Comparison of ENCODE assay signal across 7 cellular contexts in the genomic region with DNA sequence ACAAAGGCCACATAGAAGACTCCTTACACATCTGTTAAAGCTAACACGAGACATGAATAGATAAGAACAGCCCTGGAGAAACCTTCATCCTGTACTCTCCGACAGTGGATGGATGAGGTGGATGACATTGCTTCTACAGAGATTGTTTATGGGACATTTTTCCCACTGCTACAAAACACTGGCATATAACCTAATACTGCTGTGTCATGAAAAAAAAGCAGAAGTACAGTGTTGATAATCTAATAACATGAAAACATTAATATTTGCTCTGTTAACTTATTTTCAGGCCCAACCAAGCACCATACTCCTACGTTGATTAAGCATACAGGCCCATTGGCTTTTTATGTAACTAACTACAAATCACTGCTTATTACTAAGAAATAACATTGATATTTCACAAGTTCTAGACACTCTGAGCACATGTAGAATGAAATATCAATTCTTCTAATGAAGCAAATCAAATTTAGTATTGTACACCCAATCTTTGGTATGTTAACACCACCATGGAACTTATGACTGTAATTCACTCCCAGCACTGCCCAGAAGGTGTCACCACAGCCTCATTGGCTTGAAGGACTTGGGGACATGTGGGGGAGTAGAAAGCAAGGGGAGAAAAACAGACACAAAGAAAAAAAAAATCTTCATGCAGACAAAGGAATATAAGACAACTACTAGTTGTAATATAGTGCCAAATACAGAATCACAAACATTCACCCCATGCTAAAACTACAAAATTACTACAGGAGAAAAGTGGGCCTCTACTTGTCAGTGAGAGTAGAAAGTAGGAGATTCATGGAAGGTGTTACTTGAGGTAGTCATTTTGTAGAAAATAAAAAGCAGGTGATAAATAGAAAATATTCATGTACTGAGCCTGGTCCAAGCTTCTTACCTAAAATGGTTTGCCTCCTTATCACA.
DNase-seq lines count a peak whose midpoint lies in the region; TF ChIP-seq lines count a peak whose summit lies in the region.

No MANE protein-coding gene starts in this region.

- TF ChIP-seq CTCF in H9 (conservative IDR thresholded peaks at IDR 0.05), result peak; percentile 89

- no peaks in the 10 kb centered on the region for H3K79me2 ChIP-seq in H9 (ENCODE audit: insufficient read depth, low read length)

- H3K27me3 ChIP-seq in H9 (ENCODE audit: insufficient read depth, low read length) (no peaks in the 10 kb centered on the region), SJSA1 (replicated peaks) (no peaks in the 10 kb centered on the region)

- H3K27ac ChIP-seq in H9 (ENCODE audit: insufficient read length, low read depth, low read length), result no peak overlapping the region
- H3K27ac ChIP-seq in SJSA1, result no peak overlapping the region

- no peak overlapping the region for H2BK20ac ChIP-seq in H9 (ENCODE audit: low read depth, low read length, poor library complexity, severe bottlenecking)

- DNase-seq in GM04504 (ENCODE audit: low read depth) (peak; percentile 49), H9 (peak; percentile 43), NAMALWA (ENCODE audit: low spot score) (peak; percentile 77), SJSA1 (ENCODE audit: low read depth in 1 of 2, low spot score in 2 of 2) (peak; percentile 60 to 61), cerebellar cortex (ENCODE audit: low spot score) (peak; percentile 59), kidney glomerular epithelial cell (lab: John Stamatoyannopoulos, UW) (peak; percentile 63)
- DNase-seq in stimulated activated CD8-positive, alpha-beta memory T cell treated with anti-CD3 and anti-CD28 coated beads, Interleukin-12 subunit alpha, Interleukin-12 subunit beta, amount 100 ng/mL, for 1 hour (ENCODE audit: low read depth), result peak; percentile 2

- H2BK5ac ChIP-seq in H9 (ENCODE audit: insufficient read length, low read length), result no peak overlapping the region

- H3K36me3 ChIP-seq in SJSA1, result no peaks in the 10 kb centered on the region

- H3K9ac ChIP-seq in H9 (ENCODE audit: extremely low read depth, insufficient read length, low read length), result no peak overlapping the region

- no peaks in the 10 kb centered on the region for H3K79me1 ChIP-seq in H9 (ENCODE audit: insufficient read depth, low read depth, low read length, poor library complexity, severe bottlenecking)

- H4K91ac ChIP-seq in H9 (ENCODE audit: insufficient read length, low read depth, low read length), result no peak overlapping the region

- no peak overlapping the region for H3K4me3 Mint-ChIP-seq in H9

- H2BK15ac ChIP-seq in H9 (ENCODE audit: low read depth, low read length), result no peak overlapping the region

- no peak overlapping the region for H3K4me3 ChIP-seq in SJSA1

- H3K56ac ChIP-seq in H9 (ENCODE audit: insufficient read length, low read depth, low read length), result no peak overlapping the region

- no peak overlapping the region for H3K18ac ChIP-seq in H9 (ENCODE audit: insufficient read length, low read depth, low read length)

- no peak overlapping the region for H3K14ac ChIP-seq in H9 (ENCODE audit: insufficient read depth, low read length)

- no peak overlapping the region for H3K4ac ChIP-seq in H9 (ENCODE audit: low read depth, low read length)

- H4K20me1 ChIP-seq in H9 (ENCODE audit: control insufficient read depth, insufficient read depth, insufficient read length), result no peaks in the 10 kb centered on the region

- H3K36me3 Mint-ChIP-seq in H9 (ENCODE audit: insufficient read depth in 1 of 3, low read depth in 3 of 3), result 0 out of 7 replicates have a peak, but pooled peaks cover 0 to 1% (median 0%) of the 10 kb centered on the region in 3 experiments

- H3K4me2 ChIP-seq in H9 (ENCODE audit: insufficient read depth, insufficient read length, low read length), result no peak overlapping the region

- H3K4me1 ChIP-seq in H9 (ENCODE audit: insufficient read depth, low read length), result no peaks in the 10 kb centered on the region
- no peaks in the 10 kb centered on the region for H3K4me1 ChIP-seq in SJSA1 (replicated peaks)

- no peaks in the 10 kb centered on the region for H3K23me2 ChIP-seq in H9 (ENCODE audit: insufficient read length, low read depth, low read length, poor library complexity, severe bottlenecking)

- no peaks in the 10 kb centered on the region for H3K9me3 ChIP-seq in H9 (ENCODE audit: control insufficient read depth, low read depth, low read length)
- H3K9me3 ChIP-seq in SJSA1 (replicated peaks), result no peaks in the 10 kb centered on the region

- H2AFZ ChIP-seq in H9 (ENCODE audit: low read length), result no peak overlapping the region

- no peak overlapping the region for H2AK5ac ChIP-seq in H9 (ENCODE audit: insufficient read length, low read length)

- H3K27me3 Mint-ChIP-seq in H9 (ENCODE audit: low read depth), result no peaks in the 10 kb centered on the region

- no peak overlapping the region for H4K8ac ChIP-seq in H9 (replicated peaks; ENCODE audit: insufficient read length, low read depth, low read length)

- no peak overlapping the region for H3T11ph ChIP-seq in H9 (ENCODE audit: low read length)

- H3K9me3 Mint-ChIP-seq in H9, result peaks cover 0 to 1% of the 10 kb centered on the region in 2 experiments; a peak in 1 of 5 replicates

- H2BK12ac ChIP-seq in H9 (ENCODE audit: insufficient read length, low read depth, low read length), result no peak overlapping the region

- H3K4me1 Mint-ChIP-seq in H9, result peaks cover 4 to 5% of the 10 kb centered on the region in 2 experiments; a peak in 2 of 4 replicates

- no CpG with 5 or more reads among the region's 3 CpGs for WGBS in H9 (ENCODE audit: extremely low coverage, insufficient read length, low lambda C conversion rate)

- H3K27ac Mint-ChIP-seq in H9, result no peak overlapping the region

- H4K5ac ChIP-seq in H9 (ENCODE audit: insufficient read length, low read depth, low read length), result no peak overlapping the region

- no peak overlapping the region for H3K23ac ChIP-seq in H9 (ENCODE audit: insufficient read length, low read depth, low read length)

- no peak overlapping the region for H2BK120ac ChIP-seq in H9 (ENCODE audit: low read depth, low read length, poor library complexity, severe bottlenecking)

Comparison
In these comparisons a context has a peak if more than half of its experiments do, and no peak if none do; other contexts are left out.
1. DNase-seq: peak in every context shown above with its lines; median percentile 77 in NAMALWA; 63 in kidney glomerular epithelial cell; 60 in SJSA1; 59 in cerebellar cortex; 49 in GM04504; 43 in H9; 2 in stimulated activated CD8-positive, alpha-beta memory T cell treated with anti-CD3 and anti-CD28 coated beads, Interleukin-12 subunit alpha, Interleukin-12 subunit beta, amount 100 ng/mL, for 1 hour.